ENCODE assay signal across 27 cellular contexts in the genomic region with DNA sequence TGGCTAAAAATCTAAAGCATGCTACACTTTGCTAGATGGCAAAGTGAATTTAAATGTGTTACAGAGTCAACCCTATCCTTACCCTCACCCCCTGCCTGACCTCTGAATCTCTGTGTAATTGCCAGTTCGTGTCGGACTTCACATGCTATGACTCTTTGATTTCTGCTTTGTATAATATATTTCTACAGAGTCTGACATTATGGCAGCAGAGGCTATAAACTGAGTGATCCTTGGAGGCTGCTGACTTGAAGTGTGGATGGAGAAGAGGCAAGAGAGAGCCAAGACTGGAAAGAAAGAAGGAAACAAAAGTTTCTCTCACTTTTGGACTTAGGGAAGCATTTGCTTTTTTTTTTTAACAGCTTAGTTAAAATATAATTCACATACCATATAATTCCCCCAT.
"Had no signal": no experiment of that assay in that cellular context is flagged by ENCODE, and none has a peak within 500 bp of the region (broad histone marks: within the 10 kb centered on the region; RNA-seq: fewer than 3 reads in every experiment).

No MANE protein-coding gene starts in this region.

- H3K27me3 Mint-ChIP-seq: activated CD4-positive, alpha-beta memory T cell treated with anti-CD3 and anti-CD28 coated beads for 36 hours; activated CD4-positive, alpha-beta T cell treated with anti-CD3 and anti-CD28 coated beads for 36 hours; activated naive CD4-positive, alpha-beta T cell treated with anti-CD3 and anti-CD28 coated beads, Interleukin-2, amount 10 ng/mL, durations not matched to agents 7 days and 5 days; activated naive CD8-positive, alpha-beta T cell; activated naive CD8-positive, alpha-beta T cell treated with anti-CD3 and anti-CD28 coated beads, Interleukin-2, amount 50 U/mL, for 24 hours had no signal

- H3K9me3 Mint-ChIP-seq: activated naive CD4-positive, alpha-beta T cell treated with anti-CD3 and anti-CD28 coated beads, Interleukin-2, amount 10 ng/mL, durations not matched to agents 7 days and 5 days; activated T-cell treated with anti-CD3 and anti-CD28 coated beads, Interleukin-2, amount 50 U/mL, for 4 hours had no signal

- H3K27me3 ChIP-seq: brain microvascular endothelial cell had no signal

- ATAC-seq: activated CD4-positive, alpha-beta T cell treated with anti-CD3 and anti-CD28 coated beads for 36 hours; activated CD4-positive, CD25-positive, alpha-beta regulatory T cell treated with anti-CD3 and anti-CD28 coated beads, Interleukin-2, amount 50 U/mL, for 24 hours; activated naive CD8-positive, alpha-beta T cell treated with anti-CD3 and anti-CD28 coated beads, Interleukin-2, amount 50 U/mL, for 24 hours; activated T-cell treated with anti-CD3 and anti-CD28 coated beads, Interleukin-2, amount 50 U/mL, for 4 hours; PC-3; WTC11 had no signal

- H3K4me3 Mint-ChIP-seq: activated CD4-positive, alpha-beta memory T cell treated with anti-CD3 and anti-CD28 coated beads for 36 hours; activated CD4-positive, alpha-beta T cell treated with anti-CD3 and anti-CD28 coated beads for 36 hours; activated naive CD4-positive, alpha-beta T cell treated with anti-CD3 and anti-CD28 coated beads, Interleukin-2, amount 10 ng/mL, durations not matched to agents 7 days and 5 days; activated naive CD8-positive, alpha-beta T cell; activated naive CD8-positive, alpha-beta T cell treated with anti-CD3 and anti-CD28 coated beads, Interleukin-2, amount 50 U/mL, for 24 hours; activated T-cell treated with anti-CD3 and anti-CD28 coated beads, Interleukin-2, amount 50 U/mL, for 4 hours; activated T-helper 1 cell treated with anti-CD3 and anti-CD28 coated beads, Interleukin-12 subunit alpha, Interleukin-12 subunit beta, Interleukin-2, Interleukin-4 antibody, amounts not matched to agents 30 ng/mL and 10 ng/mL and 1 ng/mL, durations not matched to agents 14 hours and 24 hours and 36 hours; WTC11 had no signal

- H3K36me3 ChIP-seq: brain microvascular endothelial cell had no signal

- H3K27ac ChIP-seq: brain microvascular endothelial cell had no signal

- H3K36me3 Mint-ChIP-seq: WTC11 had no signal

- H3K27ac Mint-ChIP-seq: activated CD4-positive, alpha-beta memory T cell treated with anti-CD3 and anti-CD28 coated beads for 36 hours; activated CD4-positive, alpha-beta T cell treated with anti-CD3 and anti-CD28 coated beads for 36 hours; activated naive CD4-positive, alpha-beta T cell treated with anti-CD3 and anti-CD28 coated beads, Interleukin-2, amount 10 ng/mL, durations not matched to agents 7 days and 5 days; activated naive CD8-positive, alpha-beta T cell; activated naive CD8-positive, alpha-beta T cell treated with anti-CD3 and anti-CD28 coated beads, Interleukin-2, amount 50 U/mL, for 24 hours; activated T-helper 1 cell treated with anti-CD3 and anti-CD28 coated beads, Interleukin-12 subunit alpha, Interleukin-12 subunit beta, Interleukin-2, Interleukin-4 antibody, amounts not matched to agents 30 ng/mL and 10 ng/mL and 1 ng/mL, durations not matched to agents 14 hours and 24 hours and 36 hours; WTC11 had no signal

- DNase-seq: activated CD4-positive, alpha-beta memory T cell treated with anti-CD3 and anti-CD28 coated beads for 36 hours; activated CD4-positive, alpha-beta T cell treated with anti-CD3 and anti-CD28 coated beads for 36 hours; activated CD4-positive, alpha-beta T cell treated with anti-CD3 and anti-CD28 coated beads, Interleukin-2, amount 50 U/mL, for 1 hour; activated CD8-positive, alpha-beta memory T cell treated with anti-CD3 and anti-CD28 coated beads, Interleukin-2, amount 50 U/mL, for 4 hours; activated naive CD4-positive, alpha-beta T cell treated with anti-CD3 and anti-CD28 coated beads, Interleukin-2, amount 10 ng/mL, durations not matched to agents 7 days and 5 days; activated naive CD8-positive, alpha-beta T cell treated with anti-CD3 and anti-CD28 coated beads, Interleukin-2, amount 50 U/mL, for 24 hours; activated T-cell treated with anti-CD3 and anti-CD28 coated beads for 4 hours; activated T-cell treated with anti-CD3 and anti-CD28 coated beads, Interleukin-2, amount 50 U/mL, for 4 hours; anterior cingulate cortex; brain microvascular endothelial cell; central memory CD4-positive, alpha-beta T cell; Kasumi-1; MM.1S; MV-4-11; NCI-H1092; NCI-H1436 treated with DMSO at 0.1 percent for 48 hours; NCI-H1694 treated with DMSO at 0.1 percent for 48 hours; NCI-H2029; NCI-H345; NCI-H524 treated with DMSO at 0.1 percent for 48 hours; Right ventricle myocardium superior; T1000 had no signal
